ENCODE assay signal across 10 cellular contexts in the genomic region with DNA sequence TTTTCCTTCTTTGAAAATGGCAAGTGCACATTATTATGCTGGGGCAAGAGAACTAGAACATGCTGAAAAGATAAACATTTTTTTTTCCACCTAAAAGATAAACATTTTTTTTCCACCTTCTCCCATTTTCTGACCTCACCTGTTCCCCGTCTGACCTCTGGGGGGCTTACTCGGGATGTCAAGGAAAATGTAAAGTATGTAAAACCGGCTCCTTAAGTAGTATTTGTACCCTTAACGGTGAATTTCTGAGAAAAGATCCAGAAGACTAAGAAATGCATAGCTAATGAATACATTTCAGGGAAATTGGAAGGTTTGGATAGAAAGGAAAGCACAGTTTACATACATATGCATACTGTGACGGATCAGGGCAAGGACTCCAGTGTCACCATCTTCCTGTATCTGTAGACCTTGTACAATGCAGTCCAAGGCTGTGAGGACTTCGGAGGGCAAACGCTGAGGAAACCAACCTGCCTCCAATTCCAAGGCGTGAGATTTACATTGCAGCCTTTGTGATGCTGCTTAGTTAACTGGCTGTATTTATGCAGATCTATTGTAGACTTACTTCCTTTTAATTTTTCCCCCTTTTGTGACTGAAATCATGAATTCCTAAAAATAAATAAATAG.
DNase-seq lines count a peak whose midpoint lies in the region; ATAC-seq lines count a peak whose summit lies in the region.
"Had no signal": no experiment of that assay in that cellular context is flagged by ENCODE, and none has a peak within 500 bp of the region (broad histone marks: within the 10 kb centered on the region; RNA-seq: fewer than 3 reads in every experiment).

No MANE protein-coding gene starts in this region.

- DNase-seq in SKM-1 treated with dmso at 0.1 percent for 144 hours (lab: John Stamatoyannopoulos, UW; ENCODE audit: unreplicated experiment): peak; percentile 48
- no peak for DNase-seq in SKM-1 (lab: John Stamatoyannopoulos, UW; ENCODE audit: unreplicated experiment)
- DNase-seq in NT2/D1 (ENCODE audit: low read depth, low spot score): peak; percentile 13
- DNase-seq in globus pallidus (ENCODE audit: low spot score): peak; percentile 9
- DNase-seq in stimulated activated naive B cell treated with anti-CD40 and anti-IgM and Interleukin-4, amounts not matched to agents 10 μg/mL and 1 μg/mL and 100 μg/mL, for 72 hours: no peak
- DNase-seq in substantia nigra (lab: John Stamatoyannopoulos, UW): no peak
- DNase-seq in activated CD8-positive, alpha-beta memory T cell treated with anti-CD3 and anti-CD28 coated beads, Interleukin-2, amount 50 U/mL, for 4 hours: no peak
- no peak for DNase-seq in AG08395 (ENCODE audit: low spot score)
- DNase-seq: activated CD4-positive, alpha-beta T cell treated with anti-CD3 and anti-CD28 coated beads, Interleukin-2, amount 50 U/mL, for 4 hours; COR-L47 had no signal

- H3K27ac Mint-ChIP-seq in stimulated activated naive B cell treated with anti-CD40 and anti-IgM and Interleukin-4, amounts not matched to agents 10 μg/mL and 1 μg/mL and 100 μg/mL, for 72 hours: peak overlapping the region; percentile 22

- no peaks in the 10 kb centered on the region for H3K9me3 ChIP-seq in NT2/D1 (ENCODE audit: insufficient read depth, low read length)

- no peaks in the 10 kb centered on the region for H3K4me1 ChIP-seq in NT2/D1 (ENCODE audit: insufficient read depth, insufficient read length)

- no peaks in the 10 kb centered on the region for H3K9me3 Mint-ChIP-seq in stimulated activated naive B cell treated with anti-CD40 and anti-IgM and Interleukin-4, amounts not matched to agents 10 μg/mL and 1 μg/mL and 100 μg/mL, for 72 hours

- peaks cover 27% of the 10 kb centered on the region for H3K27me3 ChIP-seq in NT2/D1 (ENCODE audit: insufficient read depth, insufficient read length)

- H3K4me1 Mint-ChIP-seq in stimulated activated naive B cell treated with anti-CD40 and anti-IgM and Interleukin-4, amounts not matched to agents 10 μg/mL and 1 μg/mL and 100 μg/mL, for 72 hours: peaks cover 10 to 22% of the 10 kb centered on the region in 2 donors

- no peak overlapping the region for H3K27ac ChIP-seq in substantia nigra (ENCODE audit: low read depth, low read length, poor library complexity, severe bottlenecking)

- peaks cover 42 to 54% of the 10 kb centered on the region in 2 donors for H3K27me3 Mint-ChIP-seq in stimulated activated naive B cell treated with anti-CD40 and anti-IgM and Interleukin-4, amounts not matched to agents 10 μg/mL and 1 μg/mL and 100 μg/mL, for 72 hours

- H3K36me3 Mint-ChIP-seq in stimulated activated naive B cell treated with anti-CD40 and anti-IgM and Interleukin-4, amounts not matched to agents 10 μg/mL and 1 μg/mL and 100 μg/mL, for 72 hours: no peaks in the 10 kb centered on the region

- H3K4me3 Mint-ChIP-seq in stimulated activated naive B cell treated with anti-CD40 and anti-IgM and Interleukin-4, amounts not matched to agents 10 μg/mL and 1 μg/mL and 100 μg/mL, for 72 hours: peak overlapping the region; percentile 83 to 84

- ATAC-seq in stimulated activated naive B cell treated with anti-CD40 and anti-IgM and Interleukin-4, amounts not matched to agents 10 μg/mL and 1 μg/mL and 100 μg/mL, for 72 hours (replicated peaks): peak; percentile 16 to 25

- peak overlapping the region; percentile 69 for H3K4me3 ChIP-seq in NT2/D1 (ENCODE audit: insufficient read length, low read depth)

- peak overlapping the region; percentile 70 for H3K9ac ChIP-seq in NT2/D1 (ENCODE audit: insufficient read length, low read depth)

- H3K36me3 ChIP-seq in NT2/D1 (ENCODE audit: insufficient read depth, insufficient read length, low read length): no peaks in the 10 kb centered on the region

Comparison
In these comparisons a context has a peak if more than half of its experiments do, and no peak if none do; other contexts are left out.
1. DNase-seq: peak in SKM-1 treated with dmso at 0.1 percent for 144 hours (single experiment), NT2/D1 (single experiment) and globus pallidus (single experiment); none in SKM-1 (single experiment), stimulated activated naive B cell treated with anti-CD40 and anti-IgM and Interleukin-4, amounts not matched to agents 10 μg/mL and 1 μg/mL and 100 μg/mL, for 72 hours (single experiment), substantia nigra (0 of 49), activated CD8-positive, alpha-beta memory T cell treated with anti-CD3 and anti-CD28 coated beads, Interleukin-2, amount 50 U/mL, for 4 hours (single experiment) and AG08395 (single experiment).